Comparison of ENCODE assay signal across 18 cellular contexts in genomic region chr2:113214141-113214540, GRCh38.
"Had no signal": no experiment of that assay in that cellular context is flagged by ENCODE, and none has a peak within 500 bp of the region (broad histone marks: within the 10 kb centered on the region; RNA-seq: fewer than 3 reads in every experiment).

No MANE protein-coding gene starts in this region.

- ATAC-seq: body of pancreas; mucosa of descending colon; naive thymus-derived CD8-positive, alpha-beta T cell; right cardiac atrium; stimulated activated naive CD8-positive, alpha-beta T cell treated with anti-CD3 and anti-CD28 coated beads, Interleukin-15, Interleukin-2, amounts not matched to agents 100 U/mL and 50 U/mL, for 24 hours; upper lobe of right lung had no signal

- H3K27ac ChIP-seq: body of pancreas, colonic mucosa, hepatocyte, left ventricle myocardium inferior, upper lobe of right lung had no signal

- H3K9me3 ChIP-seq: body of pancreas, colonic mucosa, esophagus muscularis mucosa, left ventricle myocardium inferior, mucosa of descending colon, upper lobe of right lung had no signal

- H3K4me3 Mint-ChIP-seq: activated B cell treated with CpG ODN at 0.5 μM for 24 hours; naive thymus-derived CD8-positive, alpha-beta T cell had no signal

- H3K27me3 ChIP-seq: body of pancreas, colonic mucosa, esophagus muscularis mucosa, hepatocyte, upper lobe of right lung had no signal

- H3K9me3 Mint-ChIP-seq: activated B cell treated with CpG ODN at 0.5 μM for 24 hours; activated T-helper 2 cell treated with anti-CD3 and anti-CD28 coated beads, Interferon-gamma antibody, Interleukin-2, Interleukin-4, amounts not matched to agents 10 μg/mL and 5 μg/mL and 100 μg/mL, durations not matched to agents 14 hours and 24 hours and 36 hours; naive thymus-derived CD8-positive, alpha-beta T cell had no signal

- H3K27me3 Mint-ChIP-seq: naive thymus-derived CD8-positive, alpha-beta T cell had no signal

- H3K36me3 ChIP-seq: colonic mucosa, esophagus muscularis mucosa, left ventricle myocardium inferior, upper lobe of right lung had no signal

- H3K4me3 ChIP-seq: body of pancreas, colonic mucosa, esophagus muscularis mucosa, hepatocyte, left ventricle myocardium inferior, mucosa of descending colon, skin epidermis, upper lobe of right lung had no signal

- H3K36me3 Mint-ChIP-seq: naive thymus-derived CD8-positive, alpha-beta T cell had no signal

- DNase-seq: activated B cell treated with CpG ODN at 0.5 μM for 24 hours; activated CD4-positive, alpha-beta T cell treated with anti-CD3 and anti-CD28 coated beads for 48 hours; activated naive CD4-positive, alpha-beta T cell treated with anti-CD3 and anti-CD28 coated beads, Interleukin-2, amount 50 U/mL, for 16 hours; amniotic stem cell; body of pancreas; central memory CD4-positive, alpha-beta T cell; colonic mucosa; left ventricle myocardium inferior; mucosa of descending colon; naive thymus-derived CD8-positive, alpha-beta T cell; right cardiac atrium; stimulated activated CD4-positive, alpha-beta T cell treated with anti-CD3 and anti-CD28 coated beads, Interleukin-4, amount 100 ng/mL, for 24 hours; stimulated activated naive CD8-positive, alpha-beta T cell treated with anti-CD3 and anti-CD28 coated beads, Interleukin-15, Interleukin-2, amounts not matched to agents 100 U/mL and 50 U/mL, for 24 hours; upper lobe of right lung had no signal

- H3K27ac Mint-ChIP-seq: activated B cell treated with CpG ODN at 0.5 μM for 24 hours; activated T-helper 2 cell treated with anti-CD3 and anti-CD28 coated beads, Interferon-gamma antibody, Interleukin-2, Interleukin-4, amounts not matched to agents 10 μg/mL and 5 μg/mL and 100 μg/mL, durations not matched to agents 14 hours and 24 hours and 36 hours had no signal
